Comparison of ENCODE assay signal across 1 cellular context in genomic region chr16:14088155-14088753, GRCh38.
TF ChIP-seq lines count a peak whose summit lies in the region.

No MANE protein-coding gene starts in this region.

TF ChIP-seq in HEK293, 187 proteins besides CTCF, POLR2A, EP300 and RAD21 (continued from another document and continues in another):
- TF ChIP-seq HIC1 (tag by site-specific recombination; IDR thresholded peaks at IDR 0.05), result 0 out of 2 replicates have a peak, but pooled peaks have one; percentile 29
- TF ChIP-seq FEZF1 (tag by site-specific recombination; IDR thresholded peaks at IDR 0.05), result peak; percentile 28; the same call in 1 of the 2 replicates
- no peak for TF ChIP-seq ZNF571 (tag by site-specific recombination; IDR thresholded peaks at IDR 0.05)
- no peak for TF ChIP-seq ZSCAN23 (tag by site-specific recombination; IDR thresholded peaks at IDR 0.05)
- peak; percentile 52; the same call in 1 of the 2 replicates for TF ChIP-seq ZNF366 (tag by site-specific recombination; conservative IDR thresholded peaks at IDR 0.05)
- no peak for TF ChIP-seq ZNF701 (tag by site-specific recombination; IDR thresholded peaks at IDR 0.05)
- peak; percentile 22; the same call in 1 of the 2 replicates for TF ChIP-seq ZNF18 (tag by site-specific recombination; IDR thresholded peaks at IDR 0.05)
- no peak for TF ChIP-seq ZNF354C (tag by site-specific recombination; IDR thresholded peaks at IDR 0.05; ENCODE audit: borderline replicate concordance, low read depth)
- peak; percentile 60; the same call in 1 of the 2 replicates for TF ChIP-seq ZNF24 (tag by site-specific recombination; IDR thresholded peaks at IDR 0.05)
- peak; percentile 96 for TF ChIP-seq PRDM10 (tag by site-specific recombination; IDR thresholded peaks at IDR 0.05)
- TF ChIP-seq ZNF600 (tag by site-specific recombination; IDR thresholded peaks at IDR 0.05), result peak; percentile 69
- TF ChIP-seq ZBTB21 (tag by site-specific recombination; IDR thresholded peaks at IDR 0.05), result peak; percentile 46; the same call in 1 of the 2 replicates
- TF ChIP-seq ZFP69B (tag by site-specific recombination; IDR thresholded peaks at IDR 0.05), result peak; percentile 54; the same call in 1 of the 2 replicates
- no peak for TF ChIP-seq ZNF785 (tag by site-specific recombination; IDR thresholded peaks at IDR 0.05)
- TF ChIP-seq KLF8 (tag by site-specific recombination; IDR thresholded peaks at IDR 0.05), result no peak
- no peak for TF ChIP-seq ELK4 (IDR thresholded peaks at IDR 0.05; ENCODE audit: borderline replicate concordance, low read depth, low read length)
- TF ChIP-seq KLF10 (tag by site-specific recombination; IDR thresholded peaks at IDR 0.05), result no peak; the same call in 1 of the 2 replicates
- no peak for TF ChIP-seq BCL11B (tag by site-specific recombination; IDR thresholded peaks at IDR 0.05; ENCODE audit: low read depth)
- 0 out of 2 replicates have a peak, but pooled peaks have one; percentile 39 for TF ChIP-seq ZNF398 (tag by site-specific recombination; IDR thresholded peaks at IDR 0.05)
- TF ChIP-seq KLF7 (tag by site-specific recombination; IDR thresholded peaks at IDR 0.05; ENCODE audit: borderline replicate concordance), result no peak
- 0 out of 2 replicates have a peak, but pooled peaks have one; percentile 40 for TF ChIP-seq MZF1 (tag by site-specific recombination; IDR thresholded peaks at IDR 0.05; ENCODE audit: borderline replicate concordance)
- TF ChIP-seq ZNF596 (tag by site-specific recombination; IDR thresholded peaks at IDR 0.05), result no peak
- no peak for TF ChIP-seq ZBTB20 (tag by site-specific recombination; IDR thresholded peaks at IDR 0.05)
- TF ChIP-seq ZNF223 (tag by site-specific recombination; IDR thresholded peaks at IDR 0.05), result no peak
- peak; percentile 75 for TF ChIP-seq ZNF660 (tag by site-specific recombination; IDR thresholded peaks at IDR 0.05)
- no peak for TF ChIP-seq ZNF214 (tag by site-specific recombination; IDR thresholded peaks at IDR 0.05; ENCODE audit: borderline replicate concordance)
- TF ChIP-seq GLI4 (tag by site-specific recombination; IDR thresholded peaks at IDR 0.05), result no peak
- no peak for TF ChIP-seq ZNF184 (tag by site-specific recombination; IDR thresholded peaks at IDR 0.05)
- peak; percentile 95 for TF ChIP-seq ZNF664 (tag by site-specific recombination; IDR thresholded peaks at IDR 0.05)
- peak; percentile 85 for TF ChIP-seq ZNF629 (tag by site-specific recombination; IDR thresholded peaks at IDR 0.05)
- no peak for TF ChIP-seq ZNF175 (tag by site-specific recombination; IDR thresholded peaks at IDR 0.05)
- TF ChIP-seq ZNF580 (tag by site-specific recombination; IDR thresholded peaks at IDR 0.05), result no peak; the same call in 1 of the 2 replicates
- peak; percentile 88 for TF ChIP-seq SP7 (tag by site-specific recombination; IDR thresholded peaks at IDR 0.05)
- peak; percentile 72 for TF ChIP-seq ZNF639 (tag by site-specific recombination; IDR thresholded peaks at IDR 0.05)
- no peak for TF ChIP-seq ZNF23 (tag by site-specific recombination; IDR thresholded peaks at IDR 0.05; ENCODE audit: borderline replicate concordance)
- TF ChIP-seq BCL6B (tag by site-specific recombination; IDR thresholded peaks at IDR 0.05), result peak; percentile 26; the same call in 1 of the 2 replicates
- TF ChIP-seq ZNF473 (tag by site-specific recombination; IDR thresholded peaks at IDR 0.05), result no peak
- TF ChIP-seq ZNF654 (tag by site-specific recombination; IDR thresholded peaks at IDR 0.05; ENCODE audit: low read depth), result no peak
- no peak for TF ChIP-seq ZBTB10 (tag by site-specific recombination; IDR thresholded peaks at IDR 0.05)
